ENCODE assay signal across 19 cellular contexts in the genomic region with DNA sequence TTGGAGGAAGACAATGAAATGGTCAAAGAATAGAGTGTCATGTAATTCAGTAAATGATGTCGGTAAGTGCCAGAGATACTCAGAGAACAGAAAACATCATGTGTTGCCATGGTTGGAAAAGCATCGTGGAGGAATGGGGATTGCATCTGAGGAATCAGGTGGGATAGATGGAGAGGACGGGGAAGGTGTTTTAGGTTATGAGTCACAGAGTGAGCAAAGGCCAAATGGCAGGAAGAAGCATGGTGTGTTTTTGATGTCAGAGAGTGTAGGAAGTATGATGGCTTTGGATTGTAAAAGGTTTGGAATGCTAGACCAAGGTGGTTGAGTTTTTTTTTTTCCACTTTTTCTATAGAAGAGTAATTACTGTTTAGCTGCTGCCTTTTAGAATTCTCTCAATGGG. TPM values are rescaled to one million over a fixed set of nuclear protein-coding genes. Genes with fewer than 3 reads are reported as not detected.
A peak's percentile ranks its signal among the peaks of the same experiment; 100 is the strongest.
DNase-seq lines count a peak whose midpoint lies in the region; ATAC-seq, FAIRE-seq and TF ChIP-seq lines count a peak whose summit lies in the region.
"Had no signal": no experiment of that assay in that cellular context is flagged by ENCODE, and none has a peak within 500 bp of the region (broad histone marks: within the 10 kb centered on the region; RNA-seq: fewer than 3 reads in every experiment).

No MANE protein-coding gene starts in this region.

- H3K9me3 ChIP-seq in IMR-90 (ENCODE audit: control insufficient read depth, insufficient read depth, low read length), result no peaks in the 10 kb centered on the region
- no peaks in the 10 kb centered on the region for H3K9me3 ChIP-seq in endothelial cell of umbilical vein (replicated peaks; ENCODE audit: control insufficient read depth, insufficient read depth, low read length)
- no peaks in the 10 kb centered on the region for H3K9me3 ChIP-seq in trophoblast cell (ENCODE audit: insufficient read depth, low read depth, low read length)
- H3K9me3 ChIP-seq in MG63, result no peaks in the 10 kb centered on the region
- H3K9me3 ChIP-seq: SJSA1 had no signal

- H3K18ac ChIP-seq in IMR-90 (ENCODE audit: low read depth, low read length) (no peak overlapping the region), trophoblast cell (ENCODE audit: low read length) (no peak overlapping the region)

- BruUV-seq in IMR-90 (replicated peaks; lab: Mats Ljungman, UMichigan) (no TSS peak), endothelial cell of umbilical vein (replicated peaks; lab: Mats Ljungman, UMichigan) (no TSS peak)

- peaks cover under 1% of the 10 kb centered on the region; the same call in 1 of the 2 replicates for H3K9me1 ChIP-seq in IMR-90 (ENCODE audit: insufficient read depth, low read length)
- H3K9me1 ChIP-seq in endothelial cell of umbilical vein (replicated peaks; ENCODE audit: control insufficient read depth, extremely low read depth, insufficient read depth, low read length), result no peaks in the 10 kb centered on the region

- no peak overlapping the region for H3K4me3 Mint-ChIP-seq in activated T-cell treated with anti-CD3 and anti-CD28 coated beads, Interleukin-2, amount 50 U/mL, for 72 hours

- no peak for FAIRE-seq in endothelial cell of umbilical vein (lab: Jason Lieb, UNC)

- no peak overlapping the region for H3K56ac ChIP-seq in IMR-90 (ENCODE audit: extremely low read depth, insufficient read depth, low read length)

- H4K8ac ChIP-seq in IMR-90 (ENCODE audit: low read depth in 2 of 2, low read length in 2 of 2), result no peak overlapping the region
- no peak overlapping the region for H4K8ac ChIP-seq in trophoblast cell (ENCODE audit: low read depth, low read length)

- no peaks in the 10 kb centered on the region for H3K27me3 Mint-ChIP-seq in activated T-cell treated with anti-CD3 and anti-CD28 coated beads, Interleukin-2, amount 50 U/mL, for 72 hours (ENCODE audit: low read depth)

- no peak overlapping the region for H3K27ac Mint-ChIP-seq in activated T-cell treated with anti-CD3 and anti-CD28 coated beads, Interleukin-2, amount 50 U/mL, for 72 hours

- no peak overlapping the region for H2BK20ac ChIP-seq in IMR-90 (ENCODE audit: low read depth, low read length)

- H4K12ac ChIP-seq in trophoblast cell (ENCODE audit: low read depth, low read length), result no peak overlapping the region

- H2AK9ac ChIP-seq in IMR-90 (replicated peaks; ENCODE audit: low read depth, low read length, poor library complexity), result no peak overlapping the region

- TF ChIP-seq POLR2A in IMR-90 (IDR thresholded peaks at IDR 0.05; ENCODE audit: low read depth, low read length) (no peak), endothelial cell of umbilical vein (IDR thresholded peaks at IDR 0.05; ENCODE audit: low read depth, low read length) (no peak)

- intact Hi-C loops in IMR-90 (cut with micrococcal nuclease) (no loop called here), endothelial cell of umbilical vein (cut with micrococcal nuclease) (no loop called here), dorsolateral prefrontal cortex (cut with DNase I) (no loop called here)

- H2AK5ac ChIP-seq in IMR-90 (ENCODE audit: low read depth, low read length), result no peak overlapping the region
- H2AK5ac ChIP-seq in trophoblast cell (ENCODE audit: low read length), result no peak overlapping the region

- H2AFZ ChIP-seq in IMR-90 (replicated peaks; ENCODE audit: low read length, poor library complexity), result no peak overlapping the region
- no peak overlapping the region for H2AFZ ChIP-seq in endothelial cell of umbilical vein (ENCODE audit: low read depth, low read length)
- no peak overlapping the region for H2AFZ ChIP-seq in trophoblast cell (ENCODE audit: insufficient read depth, low read length, poor library complexity)

- no peak for TF ChIP-seq RAD21 in IMR-90 (IDR thresholded peaks at IDR 0.05; ENCODE audit: low read length)

- H2BK5ac ChIP-seq in IMR-90 (ENCODE audit: low read depth, low read length, poor library complexity, severe bottlenecking), result no peak overlapping the region
- H2BK5ac ChIP-seq in trophoblast cell (ENCODE audit: low read depth, low read length, poor library complexity), result no peak overlapping the region

- POLR2A ChIA-PET in IMR-90 (lab: Charles Lee; ENCODE audit: unreplicated experiment), result no interaction called here
- POLR2A ChIA-PET in RWPE1 (lab: Yijun Ruan, JAX; ENCODE audit: low non-redundant PET), result no interaction called here
- POLR2A ChIA-PET in endothelial cell of umbilical vein (lab: Charles Lee), result no interaction called here

- H4K91ac ChIP-seq in IMR-90 (ENCODE audit: insufficient read depth, low read depth, low read length), result no peak overlapping the region
- no peak overlapping the region for H4K91ac ChIP-seq in trophoblast cell (ENCODE audit: low read depth, low read length)

- DNase-seq in IMR-90, result peak; percentile 45
- DNase-seq in RWPE1 (ENCODE audit: low spot score), result peak; percentile 13
- DNase-seq in endothelial cell of umbilical vein (ENCODE audit: low read depth, low spot score), result no peak
- peak; percentile 64 to 89 for DNase-seq in trophoblast cell
- DNase-seq in activated T-cell treated with anti-CD3 and anti-CD28 coated beads, Interleukin-2, amount 50 U/mL, for 72 hours, result no peak
- DNase-seq in dorsolateral prefrontal cortex, result no peak
- no peak for DNase-seq in MG63
- DNase-seq: ACHN, AML-193, DMS79 treated with DMSO at 0.1 percent for 48 hours, HCEC 1CT, MV-4-11, NCI-H1694 treated with DMSO at 0.1 percent for 48 hours, NCI-H510A, NCI-H774 had no signal

- H3K4ac ChIP-seq in IMR-90 (ENCODE audit: low read depth, low read length) (no peak overlapping the region), trophoblast cell (ENCODE audit: low read depth, low read length) (no peak overlapping the region)

- H3K79me1 ChIP-seq in IMR-90 (ENCODE audit: low read depth in 1 of 2, low read length in 2 of 2) (no peaks in the 10 kb centered on the region), trophoblast cell (ENCODE audit: low read length) (no peaks in the 10 kb centered on the region)

- no peak overlapping the region for H2BK12ac ChIP-seq in trophoblast cell (ENCODE audit: low read length)

- H3K4me1 ChIP-seq in IMR-90 (ENCODE audit: control insufficient read depth, insufficient read depth, low read length) (peaks cover 8% of the 10 kb centered on the region), endothelial cell of umbilical vein (ENCODE audit: control insufficient read depth, extremely low read depth, insufficient read depth, low read length) (peaks cover 31% of the 10 kb centered on the region), trophoblast cell (ENCODE audit: control insufficient read depth in 1 of 2, insufficient read depth in 2 of 2, low read length in 2 of 2) (no peaks in the 10 kb centered on the region)

- TF ChIP-seq CTCF in IMR-90 (conservative IDR thresholded peaks at IDR 0.05; ENCODE audit: low read depth, low read length), result no peak
- TF ChIP-seq CTCF in RWPE1 (conservative IDR thresholded peaks at IDR 0.05; ENCODE audit: low read depth), result no peak
- TF ChIP-seq CTCF in endothelial cell of umbilical vein (IDR thresholded peaks at IDR 0.05; ENCODE audit: extremely low read depth in 1 of 2, insufficient read depth in 1 of 2, low read depth in 1 of 2, low read length in 2 of 2), result no peak
- TF ChIP-seq CTCF in dorsolateral prefrontal cortex (IDR thresholded peaks at IDR 0.05 in 54 of 56, conservative IDR thresholded peaks at IDR 0.05 in 2 of 56; ENCODE audit: low read depth in 1 of 56, partially characterized antibody in 56 of 56), result no peak

- CTCF ChIA-PET in IMR-90 (lab: Yijun Ruan, JAX) (interaction anchor here (0.6 kb wide), 1 partner anchor 1323 kb away, joined by 3 read pairs; no protein-coding TSS in a partner anchor), RWPE1 (lab: Yijun Ruan, JAX) (no interaction called here), endothelial cell of umbilical vein (lab: Charles Lee) (interaction anchor here (0.7 to 1.0 kb wide), 2 partner anchors 15 to 54 kb away, joined by 3 to 4 read pairs; no protein-coding TSS in a partner anchor)

- H4K20me1 ChIP-seq in IMR-90 (ENCODE audit: insufficient read depth, low read length) (no peaks in the 10 kb centered on the region), endothelial cell of umbilical vein (replicated peaks; ENCODE audit: control insufficient read depth, extremely low read depth, insufficient read depth, low read length) (no peaks in the 10 kb centered on the region)

- H3K79me2 ChIP-seq in endothelial cell of umbilical vein (ENCODE audit: control insufficient read depth, insufficient read depth, low read length) (no peaks in the 10 kb centered on the region), trophoblast cell (ENCODE audit: control insufficient read depth, insufficient read depth, low read length, poor library complexity) (no peaks in the 10 kb centered on the region)

- no peak overlapping the region for H2BK15ac ChIP-seq in IMR-90 (ENCODE audit: low read depth, low read length)

- ATAC-seq in IMR-90 (ENCODE audit: low read depth) (no peak), GM21723 (IDR thresholded peaks at IDR 0.05; ENCODE audit: unreplicated experiment) (no peak)
- ATAC-seq in activated T-cell treated with anti-CD3 and anti-CD28 coated beads, Interleukin-2, amount 50 U/mL, for 72 hours (replicated peaks in 1 of 2), result no peak

- H3K14ac ChIP-seq in IMR-90 (replicated peaks; ENCODE audit: low read depth, low read length), result no peak overlapping the region; the same call in 1 of the 2 replicates
- no peak overlapping the region for H3K14ac ChIP-seq in trophoblast cell (ENCODE audit: low read length)

- no peak overlapping the region for H3K4me2 ChIP-seq in IMR-90 (ENCODE audit: low read depth, low read length)
- H3K4me2 ChIP-seq in endothelial cell of umbilical vein (ENCODE audit: insufficient read depth, low read length), result no peak overlapping the region
- H3K4me2 ChIP-seq in trophoblast cell (ENCODE audit: low read length), result no peak overlapping the region

- H4K5ac ChIP-seq in IMR-90 (ENCODE audit: low read depth, low read length), result no peak overlapping the region

- in situ Hi-C loops in IMR-90 (cut with MboI; ENCODE audit: low sequenced_read_pairs), result no loop called here

- WGBS in IMR-90 (ENCODE audit: extremely low coverage in 2 of 2, insufficient read length in 1 of 2), 2 experiments, result 73% methylated on average over 3 of the region's 3 CpGs; no CpG with 5 or more reads in 1 of the 2 experiments
- WGBS in trophoblast cell (ENCODE audit: extremely low coverage, insufficient coverage, insufficient read length), result 100% methylated on average over 2 of the region's 3 CpGs

- H2BK120ac ChIP-seq in IMR-90 (ENCODE audit: low read depth, low read length), result no peak overlapping the region
- H2BK120ac ChIP-seq in trophoblast cell (ENCODE audit: insufficient read depth, low read length, poor library complexity), result no peak overlapping the region

- H3K4me3 ChIP-seq in IMR-90 (ENCODE audit: insufficient read depth, low read depth, low read length), result no peak overlapping the region
- no peak overlapping the region for H3K4me3 ChIP-seq in endothelial cell of umbilical vein (replicated peaks in 1 of 3; ENCODE audit: insufficient read depth in 1 of 3, low read depth in 1 of 3, low read length in 3 of 3)
- no peak overlapping the region for H3K4me3 ChIP-seq in trophoblast cell (ENCODE audit: low read depth, low read length)
- H3K4me3 ChIP-seq in dorsolateral prefrontal cortex, result no peak overlapping the region
- H3K4me3 ChIP-seq in MG63, result no peak overlapping the region
- H3K4me3 ChIP-seq: SJSA1 had no signal

- H3K9me3 Mint-ChIP-seq in activated T-cell treated with anti-CD3 and anti-CD28 coated beads, Interleukin-2, amount 50 U/mL, for 72 hours, result peaks cover 3 to 8% of the 10 kb centered on the region in 2 donors

- no peak overlapping the region for H3K23ac ChIP-seq in IMR-90 (ENCODE audit: low read depth, low read length)
- H3K23ac ChIP-seq in trophoblast cell (ENCODE audit: low read length), result no peak overlapping the region

- H3K27ac ChIP-seq in IMR-90 (ENCODE audit: insufficient read depth, low read length), result no peak overlapping the region
- no peak overlapping the region for H3K27ac ChIP-seq in RWPE1
- H3K27ac ChIP-seq in endothelial cell of umbilical vein (ENCODE audit: insufficient read depth, low read depth, low read length), result no peak overlapping the region
- no peak overlapping the region for H3K27ac ChIP-seq in trophoblast cell (ENCODE audit: low read depth, low read length)
- no peak overlapping the region for H3K27ac ChIP-seq in dorsolateral prefrontal cortex
- H3K27ac ChIP-seq: C4-2B, SJSA1 had no signal

- dilution Hi-C loops in IMR-90 (cut with HindIII; ENCODE audit: low sequenced_read_pairs, unreplicated experiment), result no loop called here
- dilution Hi-C loops in endothelial cell of umbilical vein (cut with MboI; ENCODE audit: extremely low pct_ligation_motif_present, low sequenced_read_pairs), result no loop called here

- H3K36me3 Mint-ChIP-seq in activated T-cell treated with anti-CD3 and anti-CD28 coated beads, Interleukin-2, amount 50 U/mL, for 72 hours (ENCODE audit: insufficient read depth in 2 of 2), result peaks cover 0 to 1% of the 10 kb centered on the region in 2 donors

- H3K36me3 ChIP-seq in IMR-90 (ENCODE audit: control insufficient read depth, insufficient read depth, low read length) (no peaks in the 10 kb centered on the region), endothelial cell of umbilical vein (ENCODE audit: control insufficient read depth in 2 of 2, extremely low read depth in 1 of 2, insufficient read depth in 2 of 2, low read length in 2 of 2) (no peaks in the 10 kb centered on the region), trophoblast cell (ENCODE audit: control insufficient read depth in 1 of 2, insufficient read depth in 2 of 2, low read length in 2 of 2) (no peaks in the 10 kb centered on the region), MG63 (no peaks in the 10 kb centered on the region)
- H3K36me3 ChIP-seq: SJSA1 had no signal

- H3K27me3 ChIP-seq in IMR-90 (ENCODE audit: control insufficient read depth, insufficient read depth, low read length) (no peaks in the 10 kb centered on the region), endothelial cell of umbilical vein (ENCODE audit: control insufficient read depth in 2 of 2, insufficient read depth in 2 of 2, low read length in 2 of 2) (no peaks in the 10 kb centered on the region), trophoblast cell (ENCODE audit: insufficient read depth, low read length) (no peaks in the 10 kb centered on the region), dorsolateral prefrontal cortex (no peaks in the 10 kb centered on the region), MG63 (no peaks in the 10 kb centered on the region)
- H3K27me3 ChIP-seq: SJSA1 had no signal

- H3K9ac ChIP-seq in IMR-90 (ENCODE audit: low read depth, low read length) (no peak overlapping the region), endothelial cell of umbilical vein (replicated peaks; ENCODE audit: extremely low read depth, insufficient read depth, low read length) (no peak overlapping the region), trophoblast cell (ENCODE audit: low read length) (no peak overlapping the region)

- H3K4me1 Mint-ChIP-seq in activated T-cell treated with anti-CD3 and anti-CD28 coated beads, Interleukin-2, amount 50 U/mL, for 72 hours (ENCODE audit: low read depth), result peaks cover 63% of the 10 kb centered on the region

RNA-seq across cellular contexts. Expression of a gene that starts 27.5 kb away (rescaled TPM):
- not detected in 2 replicates for total RNA-seq in IMR-90 (2012; rRNA removed)
- polyA plus RNA-seq in IMR-90 (2012; rRNA removed), result not detected in 2 replicates
- polyA plus RNA-seq in IMR-90 (2012; cell fraction: cytosol; rRNA removed), result not detected in 2 replicates
- polyA plus RNA-seq in IMR-90 (2012; cell fraction: nucleus; rRNA removed; ENCODE audit: low replicate concordance), result not detected in 2 replicates
- total RNA-seq in endothelial cell of umbilical vein, result 0.15 TPM in 1 of 2 replicates, not detected in the other
- not detected in 2 replicates for polyA plus RNA-seq in endothelial cell of umbilical vein
- polyA plus RNA-seq in endothelial cell of umbilical vein (2011; cell fraction: cytosol; rRNA removed), result not detected in 2 replicates
- polyA plus RNA-seq in endothelial cell of umbilical vein (2011; cell fraction: nucleus; rRNA removed), result not detected in 2 replicates
- polyA plus RNA-seq in endothelial cell of umbilical vein (2012), result not detected in 2 replicates
- 0.04 TPM in 1 of 2 replicates, not detected in the other for polyA minus RNA-seq in endothelial cell of umbilical vein
- not detected for polyA minus RNA-seq in endothelial cell of umbilical vein (2011; cell fraction: cytosol; rRNA and poly(A)+ RNA removed)
- not detected in 2 replicates for polyA minus RNA-seq in endothelial cell of umbilical vein (2011; cell fraction: nucleus; rRNA and poly(A)+ RNA removed)
- polyA plus RNA-seq in trophoblast cell (2013), result 0.03 and 0.06 TPM in 2 replicates
- total RNA-seq in activated T-cell treated with anti-CD3 and anti-CD28 coated beads, Interleukin-2, amount 50 U/mL, for 72 hours, result 100 to 1,000 TPM; 177 to 206 TPM
- 1 to 10 TPM in 3 of 120 experiments, under 1 TPM in 40, not detected in 77; 0.10 to 1.9 (median 0.29) TPM for total RNA-seq in dorsolateral prefrontal cortex
- 0.10 TPM in 1 of 2 replicates, not detected in the other for total RNA-seq in MG63 (2014; rRNA removed; shearing (Covaris generic); ENCODE audit: low replicate concordance)
- total RNA-seq: G401, SJSA1 had no signal

Comparison
In these comparisons a context has a peak if more than half of its experiments do, and no peak if none do; other contexts are left out.
1. DNase-seq: peak in IMR-90 (single experiment), RWPE1 (single experiment) and trophoblast cell (2 of 2); none in endothelial cell of umbilical vein (single experiment), activated T-cell treated with anti-CD3 and anti-CD28 coated beads, Interleukin-2, amount 50 U/mL, for 72 hours (0 of 2), dorsolateral prefrontal cortex (0 of 10) and MG63 (single experiment).
2. RNA of a gene that starts 27.5 kb away (total RNA-seq): 177 to 206 TPM in activated T-cell treated with anti-CD3 and anti-CD28 coated beads, Interleukin-2, amount 50 U/mL, for 72 hours; 0.15 TPM in endothelial cell of umbilical vein, 0.10 TPM in MG63, 0.10 to 1.9 TPM in dorsolateral prefrontal cortex and not detected in IMR-90; every median in the first group is over 10 times any median in the second.